In the genomic region with DNA sequence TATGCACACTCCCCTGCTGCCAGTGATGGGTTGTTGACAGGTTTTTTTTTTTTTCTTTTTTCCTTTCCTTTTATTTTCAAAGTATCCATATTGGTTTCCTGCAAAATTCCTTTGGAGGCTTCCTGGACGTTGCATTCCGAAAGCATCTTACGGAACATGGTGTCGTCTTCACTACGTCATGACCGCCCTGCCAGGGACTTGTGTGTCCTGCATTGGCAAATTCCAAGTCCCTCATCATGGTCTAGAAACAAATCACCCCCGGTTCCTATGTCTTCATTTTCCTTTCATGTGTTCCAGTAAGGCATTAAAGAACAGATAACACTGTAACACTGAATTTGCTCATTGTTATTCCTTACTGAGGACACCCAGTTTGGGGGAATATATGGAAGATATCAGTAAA, we compare ENCODE assay signal across 10 cellular contexts. TPM values are rescaled to one million over a fixed set of nuclear protein-coding genes. Genes with fewer than 3 reads are reported as not detected.
A peak's percentile ranks its signal among the peaks of the same experiment; 100 is the strongest.
DNase-seq lines count a peak whose midpoint lies in the region; ATAC-seq, FAIRE-seq and TF ChIP-seq lines count a peak whose summit lies in the region.
"Had no signal": no experiment of that assay in that cellular context is flagged by ENCODE, and none has a peak within 500 bp of the region (broad histone marks: within the 10 kb centered on the region; RNA-seq: fewer than 3 reads in every experiment).

No MANE protein-coding gene starts in this region.

- H3K9ac ChIP-seq in HepG2 (ENCODE audit: insufficient read depth, low read depth, low read length) (no peak overlapping the region), skeletal muscle satellite cell (ENCODE audit: low read depth, low read length) (peak overlapping the region; percentile 77)

- H3K27me3 Mint-ChIP-seq in HFFc6 (ENCODE audit: insufficient read depth) = no peaks in the 10 kb centered on the region; the same call in 1 of the 2 replicates

- H4K20me1 ChIP-seq in HepG2 (ENCODE audit: insufficient read depth, low read length) = no peaks in the 10 kb centered on the region

- FAIRE-seq in HepG2 (lab: Jason Lieb, UNC) = no peak
- FAIRE-seq in GM12892 (lab: Jason Lieb, UNC) = no peak

- CTCF ChIA-PET in HepG2 (lab: Yijun Ruan, JAX; ENCODE audit: low intra/inter-chr PET ratio, low total read pairs) = no interaction called here

- H3K4me1 ChIP-seq in HepG2 (ENCODE audit: insufficient read depth, low read length) = 0 out of 2 replicates have a peak, but pooled peaks cover 14% of the 10 kb centered on the region
- peaks cover 42% of the 10 kb centered on the region for H3K4me1 ChIP-seq in skeletal muscle satellite cell (ENCODE audit: control insufficient read depth, insufficient read depth, low read length)

- TF ChIP-seq POLR2A in HepG2 (IDR thresholded peaks at IDR 0.05; ENCODE audit: insufficient read depth in 1 of 2, low read depth in 2 of 2, low read length in 2 of 2) = no peak
- no peak for TF ChIP-seq POLR2A in GM12892 (IDR thresholded peaks at IDR 0.05; ENCODE audit: low read depth, low read length)

- no peak for ATAC-seq in HepG2
- ATAC-seq in HG02759 (IDR thresholded peaks at IDR 0.05; ENCODE audit: unreplicated experiment) = no peak
- ATAC-seq in HG03039 (IDR thresholded peaks at IDR 0.05; ENCODE audit: unreplicated experiment) = no peak

- TF ChIP-seq CTCF in HFFc6 (IDR thresholded peaks at IDR 0.05) (no peak), coronary artery (IDR thresholded peaks at IDR 0.05) (no peak), HepG2 (CRISPR knock-in tag; IDR thresholded peaks at IDR 0.05) (no peak)

- H3K4me2 ChIP-seq in HepG2 (ENCODE audit: low read depth, low read length) (peak overlapping the region; percentile 60), skeletal muscle satellite cell (ENCODE audit: low read length) (peak overlapping the region; percentile 89)

- no peaks in the 10 kb centered on the region for H3K9me3 Mint-ChIP-seq in HFFc6
- H3K9me3 Mint-ChIP-seq: activated CD4-positive, alpha-beta memory T cell treated with anti-CD3 and anti-CD28 coated beads, Interleukin-2, amount 10 ng/mL, durations not matched to agents 7 days and 5 days had no signal

- no peak overlapping the region for H2AFZ ChIP-seq in HepG2 (ENCODE audit: low read length)

- peak overlapping the region; percentile 69 for H3K4me3 ChIP-seq in coronary artery
- peak overlapping the region in 1 of 3 experiments; percentile 39; a peak in 1 of 6 replicates for H3K4me3 ChIP-seq in HepG2 (replicated peaks in 1 of 3; ENCODE audit: insufficient read depth in 1 of 3, low read depth in 2 of 3, low read length in 3 of 3)
- H3K4me3 ChIP-seq in skeletal muscle satellite cell (ENCODE audit: low read length) = peak overlapping the region; percentile 63

- H3K4me3 Mint-ChIP-seq in HFFc6 = peak overlapping the region; percentile 87
- H3K4me3 Mint-ChIP-seq: activated CD4-positive, alpha-beta memory T cell treated with anti-CD3 and anti-CD28 coated beads, Interleukin-2, amount 10 ng/mL, durations not matched to agents 7 days and 5 days had no signal

- in situ Hi-C loops in HepG2 (cut with HindIII; ENCODE audit: extremely low pct_ligation_motif_present, low pct_unique_long_range_greater_than_20kb) = no loop called here

- H3K27me3 ChIP-seq in HepG2 (ENCODE audit: control insufficient read depth in 1 of 2, insufficient read depth in 2 of 2, low read length in 2 of 2) (0 out of 5 replicates have a peak, but pooled peaks cover 0 to 10% of the 10 kb centered on the region in 2 experiments), skeletal muscle satellite cell (ENCODE audit: control insufficient read depth, insufficient read depth, low read length) (no peaks in the 10 kb centered on the region)

- no TSS peak for BruUV-seq in HepG2 (replicated peaks; lab: Mats Ljungman, UMichigan)

- H3K36me3 ChIP-seq in HepG2 (replicated peaks in 1 of 2; ENCODE audit: control insufficient read depth in 1 of 2, insufficient read depth in 2 of 2, low read length in 2 of 2) = no peaks in the 10 kb centered on the region
- H3K36me3 ChIP-seq in skeletal muscle satellite cell (ENCODE audit: insufficient read depth, low read length) = no peaks in the 10 kb centered on the region

- intact Hi-C loops in HepG2 (cut with micrococcal nuclease; ENCODE audit: unreplicated experiment) = no loop called here

- 83% methylated on average over 7 of the region's 7 CpGs for WGBS in HepG2 (ENCODE audit: low lambda C conversion rate)

- no peak for DNase-seq in HFFc6
- no peak for DNase-seq in coronary artery (ENCODE audit: low spot score)
- DNase-seq in HepG2 (ENCODE audit: low spot score) = no peak
- DNase-seq in GM12892 (ENCODE audit: insufficient read length) = no peak
- DNase-seq in stimulated activated CD4-positive, alpha-beta T cell treated with anti-CD3 and anti-CD28 coated beads, Interleukin-1b, Interleukin-23, amount 100 ng/mL, for 48 hours = no peak
- DNase-seq: activated CD4-positive, alpha-beta memory T cell treated with anti-CD3 and anti-CD28 coated beads, Interleukin-2, amount 10 ng/mL, durations not matched to agents 7 days and 5 days; SW 1271 had no signal

- H3K4me1 Mint-ChIP-seq in HFFc6 (ENCODE audit: low read depth) = peaks cover 70% of the 10 kb centered on the region
- H3K4me1 Mint-ChIP-seq: activated CD4-positive, alpha-beta memory T cell treated with anti-CD3 and anti-CD28 coated beads, Interleukin-2, amount 10 ng/mL, durations not matched to agents 7 days and 5 days had no signal

- TF ChIP-seq EP300 in HepG2 (IDR thresholded peaks at IDR 0.05; ENCODE audit: low read depth in 2 of 2, low read length in 2 of 2) (no peak), HepG2 (CRISPR knock-in tag; IDR thresholded peaks at IDR 0.05; ENCODE audit: borderline replicate concordance) (no peak)

- H3K79me2 ChIP-seq in HepG2 (ENCODE audit: insufficient read depth, low read length) = no peaks in the 10 kb centered on the region

- no peak for TF ChIP-seq RAD21 in HepG2 (CRISPR knock-in tag; IDR thresholded peaks at IDR 0.05)

- H3K36me3 Mint-ChIP-seq in HFFc6 (ENCODE audit: low read depth) = peaks cover 5% of the 10 kb centered on the region; the same call in 1 of the 2 replicates

- H3K27ac Mint-ChIP-seq in HFFc6 = peak overlapping the region; percentile 94
- H3K27ac Mint-ChIP-seq: activated CD4-positive, alpha-beta memory T cell treated with anti-CD3 and anti-CD28 coated beads, Interleukin-2, amount 10 ng/mL, durations not matched to agents 7 days and 5 days had no signal

- H3K27ac ChIP-seq in coronary artery (no peak overlapping the region), HepG2 (ENCODE audit: extremely low read length, insufficient read depth, low read length) (no peak overlapping the region)

- no peaks in the 10 kb centered on the region for H3K9me3 ChIP-seq in HepG2 (ENCODE audit: low read length)
- no peaks in the 10 kb centered on the region for H3K9me3 ChIP-seq in skeletal muscle satellite cell (replicated peaks; ENCODE audit: low read length)

- POLR2A ChIA-PET in HepG2 (lab: Yijun Ruan, JAX) = no interaction called here

TF ChIP-seq in HepG2, 621 proteins besides CTCF, POLR2A, EP300 and RAD21 (continues in another document):
- no peak for TF ChIP-seq SP4 (CRISPR knock-in tag; IDR thresholded peaks at IDR 0.05)

RNA-seq across cellular contexts. Expression of gene ADAMTSL1, which starts 35.0 kb away (rescaled TPM):
- 10 to 100 TPM; 37.3 to 98.1 (median 90.8) TPM for total RNA-seq in HFFc6 (2021; fragmentation: NEBNext Ultra II Directional; extraction: Animal tissue kit (Norgen Biotek cat#: 25700))
- total RNA-seq in HepG2 (2016; rRNA removed; fragmentation: Illumina TruSeq; extraction: Trizol) = not detected in 2 replicates
- not detected in 2 replicates for total RNA-seq in HepG2 (2016; cell fraction: cytosol; rRNA removed; fragmentation: Illumina TruSeq; extraction: Trizol; ENCODE audit: low read depth)
- total RNA-seq in HepG2 (2016; cell fraction: insoluble cytoplasmic fraction; rRNA removed; fragmentation: Illumina TruSeq; extraction: Trizol) = not detected in 2 replicates
- total RNA-seq in HepG2 (2016; cell fraction: membrane; rRNA removed; fragmentation: Illumina TruSeq; extraction: Trizol) = not detected in 2 replicates
- total RNA-seq in HepG2 (2016; cell fraction: nucleus; rRNA removed; fragmentation: Illumina TruSeq; extraction: Trizol) = not detected in 2 replicates
- not detected in 2 replicates for polyA plus RNA-seq in HepG2 (2011; rRNA removed)
- not detected in 2 replicates for polyA plus RNA-seq in HepG2 (2011; cell fraction: cytosol; rRNA removed)
- not detected in 2 replicates for polyA plus RNA-seq in HepG2 (2011; cell fraction: nucleus; rRNA removed)
- not detected in 2 replicates for polyA plus RNA-seq in HepG2 (2012)
- not detected in 2 replicates for polyA plus RNA-seq in HepG2 (2016; cell fraction: cytosol; fragmentation: Illumina TruSeq; extraction: Trizol; ENCODE audit: low read depth)
- not detected in 2 replicates for polyA plus RNA-seq in HepG2 (2016; cell fraction: insoluble cytoplasmic fraction; fragmentation: Illumina TruSeq; extraction: Trizol; ENCODE audit: low read depth)
- polyA plus RNA-seq in HepG2 (2016; cell fraction: membrane; fragmentation: Illumina TruSeq; extraction: Trizol; ENCODE audit: low read depth) = not detected in 2 replicates
- polyA plus RNA-seq in HepG2 (2016; cell fraction: nucleus; fragmentation: Illumina TruSeq; extraction: Trizol; ENCODE audit: insufficient read depth, low read depth) = not detected in 2 replicates
- polyA minus RNA-seq in HepG2 (2011; rRNA and poly(A)+ RNA removed; ENCODE audit: low replicate concordance) = 1.4 TPM in 1 of 2 replicates, not detected in the other
- not detected in 2 replicates for polyA minus RNA-seq in HepG2 (2011; cell fraction: cytosol; rRNA and poly(A)+ RNA removed)
- polyA minus RNA-seq in HepG2 (2011; cell fraction: nucleus; rRNA and poly(A)+ RNA removed) = not detected in 2 replicates
- 128 and 130 TPM in 2 replicates for total RNA-seq in skeletal muscle satellite cell (2012; rRNA removed)
- polyA plus RNA-seq in GM12892 (2012; ENCODE audit: missing spikeins) = not detected
- total RNA-seq: activated CD4-positive, alpha-beta memory T cell treated with anti-CD3 and anti-CD28 coated beads, Interleukin-2, amount 10 ng/mL, durations not matched to agents 7 days and 5 days had no signal

Comparison
In these comparisons a context has a peak if more than half of its experiments do, and no peak if none do; other contexts are left out.
1. RNA of gene ADAMTSL1, which starts 35.0 kb away (total RNA-seq): 37.3 to 98.1 TPM in HFFc6; not detected in HepG2; every median in the first group is over 10 times any median in the second.